ENCODE assay signal across 23 cellular contexts in genomic region chr2:156300337-156300736, GRCh38.
"Had no signal": no experiment of that assay in that cellular context is flagged by ENCODE, and none has a peak within 500 bp of the region (broad histone marks: within the 10 kb centered on the region; RNA-seq: fewer than 3 reads in every experiment).

No MANE protein-coding gene starts in this region.

- H3K27me3 ChIP-seq: breast epithelium had no signal

- H3K27ac ChIP-seq: breast epithelium, SJSA1 had no signal

- H3K4me1 ChIP-seq: breast epithelium, SJSA1 had no signal

- DNase-seq: activated B cell treated with CpG ODN at 0.5 μM for 24 hours; activated CD4-positive, alpha-beta T cell treated with anti-CD3 and anti-CD28 coated beads for 1 hour; activated CD4-positive, alpha-beta T cell treated with anti-CD3 and anti-CD28 coated beads, Interleukin-2, amount 10 ng/mL, durations not matched to agents 24 days and 14 days; activated CD4-positive, alpha-beta T cell treated with anti-CD3 and anti-CD28 coated beads, Interleukin-2, amount 50 U/mL, for 48 hours; activated CD8-positive, alpha-beta memory T cell treated with anti-CD3 and anti-CD28 coated beads, Interleukin-2, amount 10 ng/mL, durations not matched to agents 7 days and 5 days; activated effector memory CD4-positive, alpha-beta T cell treated with Interleukin-2 at 50 U/mL for 16 hours; activated naive CD4-positive, alpha-beta T cell; activated T-cell treated with anti-CD3 and anti-CD28 coated beads, Interleukin-2, amount 50 U/mL, for 24 hours; aorta; caudate nucleus; MM.1S; NCI-H1105; NCI-H1436; NCI-H187 treated with DMSO at 0.1 percent for 48 hours; NCI-H2081 treated with DMSO at 0.1 percent for 48 hours; NCI-H2171 treated with DMSO at 0.1 percent for 48 hours; NCI-H524; PC-3; SHP77; T-helper 17 cell; T-helper 9 cell had no signal

- H3K4me3 ChIP-seq: breast epithelium, SJSA1 had no signal

- H3K36me3 ChIP-seq: breast epithelium, SJSA1 had no signal

- H3K9me3 ChIP-seq: breast epithelium, SJSA1 had no signal
